21 cellular contexts compared by ENCODE assay signal in genomic region chr2:15725101-15725787, GRCh38.
A peak's percentile ranks its signal among the peaks of the same experiment; 100 is the strongest.
DNase-seq lines count a peak whose midpoint lies in the region; ATAC-seq, FAIRE-seq and TF ChIP-seq lines count a peak whose summit lies in the region.
"Had no signal": no experiment of that assay in that cellular context is flagged by ENCODE, and none has a peak within 500 bp of the region (broad histone marks: within the 10 kb centered on the region; RNA-seq: fewer than 3 reads in every experiment).

No MANE protein-coding gene starts in this region.

- WGBS in HepG2 (ENCODE audit: low lambda C conversion rate) = 31% methylated on average over 13 of the region's 13 CpGs

- CTCF ChIA-PET in HepG2 (lab: Yijun Ruan, JAX; ENCODE audit: low intra/inter-chr PET ratio, low total read pairs) = no interaction called here

- TF ChIP-seq EP300 in HepG2 (IDR thresholded peaks at IDR 0.05; ENCODE audit: low read depth in 2 of 2, low read length in 2 of 2) = no peak
- TF ChIP-seq EP300 in HepG2 (CRISPR knock-in tag; IDR thresholded peaks at IDR 0.05; ENCODE audit: borderline replicate concordance) = no peak

- H3K27ac ChIP-seq in coronary artery (no peak overlapping the region), HepG2 (ENCODE audit: extremely low read length, insufficient read depth, low read length) (no peak overlapping the region)

- H3K4me3 Mint-ChIP-seq in mesothelial cell of epicardium = no peak overlapping the region
- H3K4me3 Mint-ChIP-seq: CD4-positive, CD25-positive, alpha-beta regulatory T cell; CD8-positive, alpha-beta memory T cell; H9 had no signal

- no peak for FAIRE-seq in HepG2 (lab: Jason Lieb, UNC)
- FAIRE-seq: A204.1, GM12891, H1 had no signal

- no peak overlapping the region for H3K9ac ChIP-seq in HepG2 (ENCODE audit: insufficient read depth, low read depth, low read length)

- H2AFZ ChIP-seq in HepG2 (ENCODE audit: low read length) = no peak overlapping the region

- no peaks in the 10 kb centered on the region for H3K36me3 ChIP-seq in HepG2 (replicated peaks in 1 of 2; ENCODE audit: control insufficient read depth in 1 of 2, insufficient read depth in 2 of 2, low read length in 2 of 2)
- H3K36me3 ChIP-seq: BE2C had no signal

- no peaks in the 10 kb centered on the region for H3K9me3 ChIP-seq in HepG2 (ENCODE audit: low read length)
- H3K9me3 ChIP-seq: BE2C had no signal

- no peak overlapping the region for H3K4me2 ChIP-seq in HepG2 (ENCODE audit: low read depth, low read length)

- no peaks in the 10 kb centered on the region for H4K20me1 ChIP-seq in HepG2 (ENCODE audit: insufficient read depth, low read length)

- H3K27me3 ChIP-seq in HepG2 (ENCODE audit: control insufficient read depth in 1 of 2, insufficient read depth in 2 of 2, low read length in 2 of 2) = peaks cover 15 to 72% of the 10 kb centered on the region in 2 experiments
- H3K27me3 ChIP-seq: BE2C had no signal

- TF ChIP-seq CTCF in coronary artery (IDR thresholded peaks at IDR 0.05) (no peak), HepG2 (CRISPR knock-in tag; IDR thresholded peaks at IDR 0.05) (no peak), mesothelial cell of epicardium (IDR thresholded peaks at IDR 0.05; ENCODE audit: unreplicated experiment) (no peak)

- intact Hi-C loops in HepG2 (cut with micrococcal nuclease; ENCODE audit: unreplicated experiment) = no loop called here

- ATAC-seq in HepG2 = peak; percentile 27
- ATAC-seq in GM18858 (IDR thresholded peaks at IDR 0.05; ENCODE audit: unreplicated experiment) = no peak
- no peak for ATAC-seq in HG02885 (IDR thresholded peaks at IDR 0.05; ENCODE audit: poor library complexity, unreplicated experiment)

- peak; percentile 41 for DNase-seq in coronary artery (ENCODE audit: low spot score)
- DNase-seq in HepG2 (ENCODE audit: low spot score) = no peak
- no peak for DNase-seq in mesothelial cell of epicardium (ENCODE audit: low spot score in 2 of 2, unreplicated experiment in 2 of 2)
- no peak for DNase-seq in hepatic stellate cell (ENCODE audit: low spot score)
- no peak for DNase-seq in inferior parietal cortex (ENCODE audit: extremely low spot score)
- DNase-seq: ACHN; BE2C; C1 segment of cervical spinal cord; CD4-positive, CD25-positive, alpha-beta regulatory T cell; CD8-positive, alpha-beta memory T cell; COR-L47; DMS 273 treated with DMSO at 0.1 percent for 48 hours; DMS53; DND-41; EL; H9 had no signal

- H3K4me1 Mint-ChIP-seq in mesothelial cell of epicardium = peaks cover 36% of the 10 kb centered on the region
- H3K4me1 Mint-ChIP-seq: CD4-positive, CD25-positive, alpha-beta regulatory T cell; CD8-positive, alpha-beta memory T cell had no signal

- BruUV-seq in HepG2 (replicated peaks; lab: Mats Ljungman, UMichigan) = no TSS peak

- TF ChIP-seq POLR2A in HepG2 (IDR thresholded peaks at IDR 0.05; ENCODE audit: insufficient read depth in 1 of 2, low read depth in 2 of 2, low read length in 2 of 2) = no peak

- H3K27ac Mint-ChIP-seq in mesothelial cell of epicardium = peak overlapping the region; percentile 54
- H3K27ac Mint-ChIP-seq: H9 had no signal

- H3K9me3 Mint-ChIP-seq in mesothelial cell of epicardium = no peaks in the 10 kb centered on the region
- H3K9me3 Mint-ChIP-seq: CD4-positive, CD25-positive, alpha-beta regulatory T cell; H9 had no signal

- 0 out of 2 replicates have a peak, but pooled peaks cover 5% of the 10 kb centered on the region for H3K4me1 ChIP-seq in HepG2 (ENCODE audit: insufficient read depth, low read length)

- in situ Hi-C loops in HepG2 (cut with HindIII; ENCODE audit: extremely low pct_ligation_motif_present, low pct_unique_long_range_greater_than_20kb) = loop anchor here (25.0 kb wide), 1 partner anchor 88 kb away; no protein-coding TSS in a partner anchor

- POLR2A ChIA-PET in HepG2 (lab: Yijun Ruan, JAX) = no interaction called here

- H3K79me2 ChIP-seq in HepG2 (ENCODE audit: insufficient read depth, low read length) = no peaks in the 10 kb centered on the region

- H3K4me3 ChIP-seq in coronary artery (no peak overlapping the region), HepG2 (replicated peaks in 1 of 3; ENCODE audit: insufficient read depth in 1 of 3, low read depth in 2 of 3, low read length in 3 of 3) (no peak overlapping the region)

- TF ChIP-seq RAD21 in HepG2 (CRISPR knock-in tag; IDR thresholded peaks at IDR 0.05) = no peak

- no peaks in the 10 kb centered on the region for H3K36me3 Mint-ChIP-seq in mesothelial cell of epicardium
- H3K36me3 Mint-ChIP-seq: CD4-positive, CD25-positive, alpha-beta regulatory T cell; CD8-positive, alpha-beta memory T cell had no signal

- H3K27me3 Mint-ChIP-seq in mesothelial cell of epicardium (ENCODE audit: low read depth) = no peaks in the 10 kb centered on the region
- H3K27me3 Mint-ChIP-seq: CD4-positive, CD25-positive, alpha-beta regulatory T cell had no signal

TF ChIP-seq in HepG2, 621 proteins besides CTCF, POLR2A, EP300 and RAD21:
- TF ChIP-seq, protein P1, sequence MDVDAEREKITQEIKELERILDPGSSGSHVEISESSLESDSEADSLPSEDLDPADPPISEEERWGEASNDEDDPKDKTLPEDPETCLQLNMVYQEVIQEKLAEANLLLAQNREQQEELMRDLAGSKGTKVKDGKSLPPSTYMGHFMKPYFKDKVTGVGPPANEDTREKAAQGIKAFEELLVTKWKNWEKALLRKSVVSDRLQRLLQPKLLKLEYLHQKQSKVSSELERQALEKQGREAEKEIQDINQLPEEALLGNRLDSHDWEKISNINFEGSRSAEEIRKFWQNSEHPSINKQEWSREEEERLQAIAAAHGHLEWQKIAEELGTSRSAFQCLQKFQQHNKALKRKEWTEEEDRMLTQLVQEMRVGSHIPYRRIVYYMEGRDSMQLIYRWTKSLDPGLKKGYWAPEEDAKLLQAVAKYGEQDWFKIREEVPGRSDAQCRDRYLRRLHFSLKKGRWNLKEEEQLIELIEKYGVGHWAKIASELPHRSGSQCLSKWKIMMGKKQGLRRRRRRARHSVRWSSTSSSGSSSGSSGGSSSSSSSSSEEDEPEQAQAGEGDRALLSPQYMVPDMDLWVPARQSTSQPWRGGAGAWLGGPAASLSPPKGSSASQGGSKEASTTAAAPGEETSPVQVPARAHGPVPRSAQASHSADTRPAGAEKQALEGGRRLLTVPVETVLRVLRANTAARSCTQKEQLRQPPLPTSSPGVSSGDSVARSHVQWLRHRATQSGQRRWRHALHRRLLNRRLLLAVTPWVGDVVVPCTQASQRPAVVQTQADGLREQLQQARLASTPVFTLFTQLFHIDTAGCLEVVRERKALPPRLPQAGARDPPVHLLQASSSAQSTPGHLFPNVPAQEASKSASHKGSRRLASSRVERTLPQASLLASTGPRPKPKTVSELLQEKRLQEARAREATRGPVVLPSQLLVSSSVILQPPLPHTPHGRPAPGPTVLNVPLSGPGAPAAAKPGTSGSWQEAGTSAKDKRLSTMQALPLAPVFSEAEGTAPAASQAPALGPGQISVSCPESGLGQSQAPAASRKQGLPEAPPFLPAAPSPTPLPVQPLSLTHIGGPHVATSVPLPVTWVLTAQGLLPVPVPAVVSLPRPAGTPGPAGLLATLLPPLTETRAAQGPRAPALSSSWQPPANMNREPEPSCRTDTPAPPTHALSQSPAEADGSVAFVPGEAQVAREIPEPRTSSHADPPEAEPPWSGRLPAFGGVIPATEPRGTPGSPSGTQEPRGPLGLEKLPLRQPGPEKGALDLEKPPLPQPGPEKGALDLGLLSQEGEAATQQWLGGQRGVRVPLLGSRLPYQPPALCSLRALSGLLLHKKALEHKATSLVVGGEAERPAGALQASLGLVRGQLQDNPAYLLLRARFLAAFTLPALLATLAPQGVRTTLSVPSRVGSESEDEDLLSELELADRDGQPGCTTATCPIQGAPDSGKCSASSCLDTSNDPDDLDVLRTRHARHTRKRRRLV (CRISPR knock-in tag; IDR thresholded peaks at IDR 0.05) = no peak
